Comparison of ENCODE assay signal across 15 cellular contexts in genomic region chr3:117920240-117920923, GRCh38.
DNase-seq lines count a peak whose midpoint lies in the region; TF ChIP-seq lines count a peak whose summit lies in the region.
"Had no signal": no experiment of that assay in that cellular context is flagged by ENCODE, and none has a peak within 500 bp of the region (broad histone marks: within the 10 kb centered on the region; RNA-seq: fewer than 3 reads in every experiment).

No MANE protein-coding gene starts in this region.

- no peak overlapping the region for H3K18ac ChIP-seq in neuronal stem cell (ENCODE audit: low read length)

- no peaks in the 10 kb centered on the region for H3K9me3 ChIP-seq in neuronal stem cell (replicated peaks in 1 of 2; ENCODE audit: control insufficient read depth in 2 of 2, insufficient read depth in 1 of 2, low read depth in 1 of 2, low read length in 2 of 2)
- H3K9me3 ChIP-seq: BLaER1 treated with 17β-estradiol and CSF1 and Interleukin-3, amounts not matched to agents 10 nM and 100 nM; HAP-1; SJSA1 had no signal

- H3K14ac ChIP-seq in neuronal stem cell (ENCODE audit: low read length) = no peak overlapping the region

- no peak overlapping the region for H2AK5ac ChIP-seq in neuronal stem cell (ENCODE audit: low read depth, low read length)

- H3K36me3 ChIP-seq in neuronal stem cell (replicated peaks in 1 of 2; ENCODE audit: control insufficient read depth in 2 of 2, insufficient read depth in 2 of 2, low read length in 2 of 2) = no peaks in the 10 kb centered on the region
- H3K36me3 ChIP-seq: BLaER1 treated with 17β-estradiol and CSF1 and Interleukin-3, amounts not matched to agents 10 nM and 100 nM; HAP-1; SJSA1 had no signal

- peak overlapping the region; percentile 7 for H3K27ac ChIP-seq in neuronal stem cell (replicated peaks; ENCODE audit: low read length)
- H3K27ac ChIP-seq: BLaER1 treated with 17β-estradiol and CSF1 and Interleukin-3, amounts not matched to agents 10 nM and 100 nM; SJSA1 had no signal

- H3K4me1 Mint-ChIP-seq in activated CD4-positive, alpha-beta T cell treated with anti-CD3 and anti-CD28 coated beads, Interleukin-2, amount 10 ng/mL, durations not matched to agents 24 days and 14 days = no peaks in the 10 kb centered on the region
- no peaks in the 10 kb centered on the region for H3K4me1 Mint-ChIP-seq in immature natural killer cell

- H3K79me1 ChIP-seq in neuronal stem cell (ENCODE audit: low read depth, low read length) = no peaks in the 10 kb centered on the region

- no peak overlapping the region for H3K4me3 Mint-ChIP-seq in activated CD4-positive, alpha-beta T cell treated with anti-CD3 and anti-CD28 coated beads, Interleukin-2, amount 10 ng/mL, durations not matched to agents 24 days and 14 days
- no peak overlapping the region for H3K4me3 Mint-ChIP-seq in immature natural killer cell

- H3K4me2 ChIP-seq in neuronal stem cell (ENCODE audit: insufficient read depth, low read length, poor library complexity, severe bottlenecking) = no peak overlapping the region
- H3K4me2 ChIP-seq: BLaER1 treated with 17β-estradiol and CSF1 and Interleukin-3, amounts not matched to agents 10 nM and 100 nM had no signal

- no peak overlapping the region for H3K27ac Mint-ChIP-seq in activated CD4-positive, alpha-beta T cell treated with anti-CD3 and anti-CD28 coated beads, Interleukin-2, amount 10 ng/mL, durations not matched to agents 24 days and 14 days
- no peak overlapping the region for H3K27ac Mint-ChIP-seq in immature natural killer cell

- no peaks in the 10 kb centered on the region for H3K36me3 Mint-ChIP-seq in activated CD4-positive, alpha-beta T cell treated with anti-CD3 and anti-CD28 coated beads, Interleukin-2, amount 10 ng/mL, durations not matched to agents 24 days and 14 days (ENCODE audit: low read depth)
- H3K36me3 Mint-ChIP-seq in immature natural killer cell = no peaks in the 10 kb centered on the region

- no peak overlapping the region for H3K9ac ChIP-seq in neuronal stem cell (ENCODE audit: low read depth, low read length, poor library complexity)
- H3K9ac ChIP-seq: BLaER1 treated with 17β-estradiol and CSF1 and Interleukin-3, amounts not matched to agents 10 nM and 100 nM had no signal

- no CpG with 5 or more reads among the region's 7 CpGs for WGBS in neuronal stem cell (ENCODE audit: extremely low coverage in 2 of 2, insufficient read length in 2 of 2, insufficient replicate concordance in 1 of 2), 2 donors

- no peak overlapping the region for H2BK120ac ChIP-seq in neuronal stem cell (ENCODE audit: low read depth, low read length)

- no peaks in the 10 kb centered on the region for H3K9me3 Mint-ChIP-seq in activated CD4-positive, alpha-beta T cell treated with anti-CD3 and anti-CD28 coated beads, Interleukin-2, amount 10 ng/mL, durations not matched to agents 24 days and 14 days
- H3K9me3 Mint-ChIP-seq in immature natural killer cell = peaks cover 4 to 31% (median 10%) of the 10 kb centered on the region in 6 donors

- H3K4me1 ChIP-seq in neuronal stem cell (ENCODE audit: control insufficient read depth in 2 of 2, insufficient read depth in 1 of 2, low read depth in 1 of 2, low read length in 2 of 2) = peaks cover 19 to 36% of the 10 kb centered on the region in 2 donors
- H3K4me1 ChIP-seq: BLaER1 treated with 17β-estradiol and CSF1 and Interleukin-3, amounts not matched to agents 10 nM and 100 nM; HAP-1; SJSA1 had no signal

- H2AFZ ChIP-seq in neuronal stem cell (ENCODE audit: low read length) = peak overlapping the region; percentile 73

- no peak overlapping the region for H3K4me3 ChIP-seq in neuronal stem cell (ENCODE audit: low read length in 2 of 2)
- H3K4me3 ChIP-seq: BLaER1 treated with 17β-estradiol and CSF1 and Interleukin-3, amounts not matched to agents 10 nM and 100 nM; GM12878; HAP-1; SJSA1 had no signal

- intact Hi-C loops in activated CD4-positive, alpha-beta T cell treated with anti-CD3 and anti-CD28 coated beads, Interleukin-2, amount 10 ng/mL, durations not matched to agents 24 days and 14 days (cut with micrococcal nuclease) = no loop called here

- H2BK15ac ChIP-seq in neuronal stem cell (ENCODE audit: low read length) = no peak overlapping the region

- H3K27me3 Mint-ChIP-seq in activated CD4-positive, alpha-beta T cell treated with anti-CD3 and anti-CD28 coated beads, Interleukin-2, amount 10 ng/mL, durations not matched to agents 24 days and 14 days = no peaks in the 10 kb centered on the region
- H3K27me3 Mint-ChIP-seq in immature natural killer cell (ENCODE audit: low read depth in 3 of 3) = peaks cover 0 to 2% (median 2%) of the 10 kb centered on the region in 3 donors

- TF ChIP-seq EP300 in Ishikawa (IDR thresholded peaks at IDR 0.05; ENCODE audit: borderline replicate concordance) = no peak

- H4K91ac ChIP-seq in neuronal stem cell (ENCODE audit: low read depth, low read length, poor library complexity) = no peak overlapping the region

- no peak overlapping the region for H2BK12ac ChIP-seq in neuronal stem cell (ENCODE audit: low read length)

- H4K8ac ChIP-seq in neuronal stem cell (ENCODE audit: low read depth, low read length) = no peak overlapping the region

- no peak overlapping the region for H3K4ac ChIP-seq in neuronal stem cell (ENCODE audit: low read length)

- TF ChIP-seq RAD21 in Ishikawa (IDR thresholded peaks at IDR 0.05; ENCODE audit: low read depth) = no peak

- H3K27me3 ChIP-seq in neuronal stem cell (ENCODE audit: control insufficient read depth in 3 of 3, insufficient read depth in 3 of 3, low read depth in 1 of 3, low read length in 3 of 3) = no peaks in the 10 kb centered on the region
- H3K27me3 ChIP-seq: BLaER1 treated with 17β-estradiol and CSF1 and Interleukin-3, amounts not matched to agents 10 nM and 100 nM; SJSA1 had no signal

- no peak overlapping the region for H2BK5ac ChIP-seq in neuronal stem cell (ENCODE audit: low read length)

- no peak overlapping the region for H3K23ac ChIP-seq in neuronal stem cell (ENCODE audit: low read depth, low read length, poor library complexity)

- DNase-seq in NCI-H1417 (lab: John Stamatoyannopoulos, UW) = peak in 2 of 3 experiments; percentile 9 to 39
- no peak for DNase-seq in NCI-H1417 treated with DMSO at 0.1 percent for 48 hours (lab: John Stamatoyannopoulos, UW)
- peak; percentile 51 for DNase-seq in globus pallidus (ENCODE audit: low spot score)
- no peak for DNase-seq in neuronal stem cell (ENCODE audit: low spot score)
- no peak for DNase-seq in activated CD4-positive, alpha-beta T cell treated with anti-CD3 and anti-CD28 coated beads, Interleukin-2, amount 10 ng/mL, durations not matched to agents 24 days and 14 days
- no peak for DNase-seq in immature natural killer cell
- no peak for DNase-seq in kidney glomerular epithelial cell (lab: John Stamatoyannopoulos, UW)
- DNase-seq: 8988T, Kasumi-1, NCI-H1436 treated with DMSO at 0.1 percent for 48 hours had no signal

TF ChIP-seq in Ishikawa, 13 proteins besides CTCF, POLR2A, EP300 and RAD21:
- no peak for TF ChIP-seq TCF12 (IDR thresholded peaks at IDR 0.05; ENCODE audit: low read depth)
- TF ChIP-seq NFIC (IDR thresholded peaks at IDR 0.05) = peak; percentile 68

Comparison
In these comparisons a context has a peak if more than half of its experiments do, and no peak if none do; other contexts are left out.
1. DNase-seq: peak in NCI-H1417 (2 of 3) and globus pallidus (single experiment); none in NCI-H1417 treated with DMSO at 0.1 percent for 48 hours (single experiment), neuronal stem cell (single experiment), activated CD4-positive, alpha-beta T cell treated with anti-CD3 and anti-CD28 coated beads, Interleukin-2, amount 10 ng/mL, durations not matched to agents 24 days and 14 days (single experiment), immature natural killer cell (0 of 3) and kidney glomerular epithelial cell (single experiment).